12 cellular contexts compared by ENCODE assay signal in the genomic region with DNA sequence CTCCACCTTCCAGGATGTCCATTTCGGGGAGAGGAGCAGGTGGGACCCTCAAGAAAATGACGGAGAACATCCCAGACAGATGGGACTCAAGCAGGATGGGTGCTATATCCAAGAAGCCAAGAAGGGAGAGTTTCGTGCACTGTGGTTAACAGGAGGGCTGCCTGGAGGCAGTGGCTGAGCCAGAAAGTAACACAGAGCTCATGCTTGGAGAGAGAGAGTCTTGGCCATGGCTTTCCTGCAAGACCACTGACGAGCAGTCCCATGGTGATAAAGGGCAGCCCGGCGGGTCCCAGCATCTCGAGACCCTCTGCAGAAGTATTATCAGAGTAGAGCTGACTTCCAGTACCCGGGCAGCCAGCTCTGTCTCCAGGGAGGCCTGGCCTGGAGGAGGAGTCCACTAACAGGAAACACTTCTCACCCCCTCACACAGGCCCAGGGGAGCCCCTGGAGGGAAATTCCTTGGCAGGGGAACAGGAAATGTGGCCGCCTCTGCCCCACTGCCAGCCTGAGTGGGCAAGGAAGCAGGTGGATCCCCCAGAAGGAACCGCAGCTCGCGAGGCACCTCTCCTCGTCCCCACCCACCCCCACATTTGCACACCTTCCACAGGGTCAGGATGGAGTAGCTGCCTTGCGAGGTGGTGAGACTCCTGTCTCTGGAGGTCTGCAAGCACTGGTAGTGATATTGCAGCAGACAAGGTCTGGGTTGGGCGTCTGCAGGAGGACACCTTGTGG. TPM values are rescaled to one million over a fixed set of nuclear protein-coding genes. Genes with fewer than 3 reads are reported as not detected.
A peak's percentile ranks its signal among the peaks of the same experiment; 100 is the strongest.
DNase-seq lines count a peak whose midpoint lies in the region; ATAC-seq and TF ChIP-seq lines count a peak whose summit lies in the region.
"Had no signal": no experiment of that assay in that cellular context is flagged by ENCODE, and none has a peak within 500 bp of the region (broad histone marks: within the 10 kb centered on the region; RNA-seq: fewer than 3 reads in every experiment).

No MANE protein-coding gene starts in this region.

- TF ChIP-seq POLR2A in spleen (IDR thresholded peaks at IDR 0.05) = no peak

- H3K36me3 ChIP-seq in spleen = peaks cover 0 to 57% (median 34%) of the 10 kb centered on the region in 6 donors

- intact Hi-C loops in spleen (cut with DNase I; ENCODE audit: low total_unique reads) = loop anchor here (5.0 kb wide), 1 partner anchor 42 kb away; no protein-coding TSS in a partner anchor

- ATAC-seq in GM21786 (IDR thresholded peaks at IDR 0.05; ENCODE audit: unreplicated experiment) (no peak), GM21825 (IDR thresholded peaks at IDR 0.05; ENCODE audit: unreplicated experiment) (no peak), GM19455 (IDR thresholded peaks at IDR 0.05; ENCODE audit: unreplicated experiment) (no peak)

- DNase-seq in activated CD4-positive, alpha-beta T cell treated with anti-CD3 and anti-CD28 coated beads for 48 hours = peak; percentile 53
- no peak for DNase-seq in activated CD4-positive, alpha-beta T cell treated with anti-CD3 and anti-CD28 coated beads, Interleukin-2, amount 50 U/mL, for 1 hour
- peak; percentile 16 for DNase-seq in NCI-H226
- DNase-seq in activated effector memory CD4-positive, alpha-beta T cell treated with anti-CD3 and anti-CD28 coated beads, Interleukin-2, amount 50 U/mL, for 16 hours = peak; percentile 72
- peak; percentile 81 for DNase-seq in spleen
- DNase-seq: kidney; NK-92 treated with Interleukin-12 subunit alpha and Interleukin-12 subunit beta, amount 100 ng/mL, for 24 hours; occipital lobe had no signal

- 26 to 48% (median 31%) methylated on average over 11 to 15 of the region's 15 CpGs for WGBS in spleen, 5 donors

- no peak overlapping the region for H3K4me3 ChIP-seq in spleen

- no peaks in the 10 kb centered on the region for H3K9me3 ChIP-seq in spleen

- H3K27ac ChIP-seq in spleen = peak overlapping the region in 3 of 8 donors; percentile 47 to 96 (median 90)

- peaks cover 30 to 77% (median 56%) of the 10 kb centered on the region in 6 donors for H3K4me1 ChIP-seq in spleen

- H3K27me3 ChIP-seq in spleen (replicated peaks in 1 of 7) = no peaks in the 10 kb centered on the region

- TF ChIP-seq CTCF in spleen (IDR thresholded peaks at IDR 0.05 in 8 of 11, conservative IDR thresholded peaks at IDR 0.05 in 3 of 11) = no peak

RNA-seq across cellular contexts. Expression of a gene that starts 32.2 kb away (rescaled TPM):
- 100 to 1,000 TPM in 6 of 7 donors, 10 to 100 TPM in 1; 97.5 to 238 (median 118) TPM for total RNA-seq in spleen
- 10 to 100 TPM; 35.3 to 58.1 (median 53.6) TPM for polyA plus RNA-seq in spleen
- total RNA-seq: A673 had no signal
